In genomic region chr20:38878798-38879197, GRCh38 we compare ENCODE assay signal across 2 cellular contexts.
TF ChIP-seq lines count a peak whose summit lies in the region.

No MANE protein-coding gene starts in this region.

TF ChIP-seq in SK-N-SH, 30 proteins besides CTCF, POLR2A, EP300 and RAD21 (continued from another document):
- TF ChIP-seq TEAD4 (IDR thresholded peaks at IDR 0.05; ENCODE audit: borderline replicate concordance, insufficient read depth) (no peak), GABPA (IDR thresholded peaks at IDR 0.05; ENCODE audit: low read depth) (no peak)
TF ChIP-seq in SK-N-SH: peak in this region for 1.

TF ChIP-seq in SK-N-SH treated with all-trans-retinoic acid at 6 μM for 48 hours, 23 proteins besides CTCF, POLR2A, EP300 and RAD21 (continued from another document):
- TF ChIP-seq RARB (CRISPR knock-in tag; IDR thresholded peaks at IDR 0.05) (no peak), ZFP3 (CRISPR knock-in tag; IDR thresholded peaks at IDR 0.05) (no peak), ISL1 (CRISPR knock-in tag; IDR thresholded peaks at IDR 0.05) (no peak), ZNF565 (CRISPR knock-in tag; conservative IDR thresholded peaks at IDR 0.05; ENCODE audit: low read depth) (no peak), TCF4 (CRISPR knock-in tag; IDR thresholded peaks at IDR 0.05; ENCODE audit: borderline replicate concordance) (no peak), TOX (CRISPR knock-in tag; IDR thresholded peaks at IDR 0.05; ENCODE audit: borderline replicate concordance) (no peak), ZNF70 (CRISPR knock-in tag; IDR thresholded peaks at IDR 0.05) (no peak), BACH2 (CRISPR knock-in tag; IDR thresholded peaks at IDR 0.05; ENCODE audit: borderline replicate concordance) (no peak), ARNTL (CRISPR knock-in tag; IDR thresholded peaks at IDR 0.05; ENCODE audit: borderline replicate concordance, low read depth) (no peak), POU6F1 (CRISPR knock-in tag; IDR thresholded peaks at IDR 0.05; ENCODE audit: borderline replicate concordance, low read depth) (no peak)
